ENCODE assay signal across 13 cellular contexts in genomic region chr3:105688821-105689220, GRCh38.
A peak's percentile ranks its signal among the peaks of the same experiment; 100 is the strongest.
DNase-seq lines count a peak whose midpoint lies in the region; ATAC-seq and TF ChIP-seq lines count a peak whose summit lies in the region.
"Had no signal": no experiment of that assay in that cellular context is flagged by ENCODE, and none has a peak within 500 bp of the region (broad histone marks: within the 10 kb centered on the region; RNA-seq: fewer than 3 reads in every experiment).

No MANE protein-coding gene starts in this region.

- in situ Hi-C loops in astrocyte of the spinal cord (cut with HindIII; ENCODE audit: low sequenced_read_pairs), result no loop called here

- DNase-seq in NCI-H510A treated with DMSO at 0.1 percent for 48 hours (lab: John Stamatoyannopoulos, UW), result peak; percentile 2
- no peak for DNase-seq in NCI-H510A (lab: John Stamatoyannopoulos, UW)
- peak; percentile 3 for DNase-seq in NAMALWA (ENCODE audit: low spot score)
- peak; percentile 10 for DNase-seq in astrocyte of the spinal cord (ENCODE audit: low read depth, low spot score)
- no peak for DNase-seq in NCI-H187 treated with DMSO at 0.1 percent for 48 hours (lab: John Stamatoyannopoulos, UW)
- DNase-seq in stimulated activated naive CD8-positive, alpha-beta T cell treated with anti-CD3 and anti-CD28 coated beads, Interleukin-15, Interleukin-2, amounts not matched to agents 100 U/mL and 50 U/mL, for 24 hours, result no peak
- DNase-seq: activated T-cell treated with anti-CD3 and anti-CD28 coated beads, Interleukin-2, amount 50 U/mL, for 48 hours; islet precursor cell; NCI-H2227 treated with DMSO at 0.1 percent for 48 hours had no signal

- H3K27me3 Mint-ChIP-seq in nephron (ENCODE audit: low read depth), result no peaks in the 10 kb centered on the region

- no peaks in the 10 kb centered on the region for H3K9me3 Mint-ChIP-seq in nephron

- peak overlapping the region; percentile 32 to 63 (median 54) for H3K27ac Mint-ChIP-seq in nephron

- peaks cover 36% of the 10 kb centered on the region for H3K36me3 Mint-ChIP-seq in nephron (ENCODE audit: low read depth)

- no peak for TF ChIP-seq CTCF in astrocyte of the spinal cord (IDR thresholded peaks at IDR 0.05; ENCODE audit: low read depth, low read length)
- TF ChIP-seq CTCF in nephron (IDR thresholded peaks at IDR 0.05; ENCODE audit: unreplicated experiment in 3 of 3), result no peak

- ATAC-seq in GM21526 (IDR thresholded peaks at IDR 0.05; ENCODE audit: low FRiP score, unreplicated experiment), result no peak
- no peak for ATAC-seq in stimulated activated naive CD8-positive, alpha-beta T cell treated with anti-CD3 and anti-CD28 coated beads, Interleukin-15, Interleukin-2, amounts not matched to agents 100 U/mL and 50 U/mL, for 24 hours

- peaks cover 19% of the 10 kb centered on the region for H3K4me1 Mint-ChIP-seq in nephron

- no peak overlapping the region for H3K4me3 Mint-ChIP-seq in nephron

- no peak overlapping the region for H3K4me3 ChIP-seq in astrocyte of the spinal cord (ENCODE audit: low read depth, low read length)
- H3K4me3 ChIP-seq: smooth muscle cell, tibial nerve had no signal

Comparison
In these comparisons a context has a peak if more than half of its experiments do, and no peak if none do; other contexts are left out.
1. DNase-seq: peak in NCI-H510A treated with DMSO at 0.1 percent for 48 hours (single experiment), NAMALWA (single experiment) and astrocyte of the spinal cord (single experiment); none in NCI-H510A (single experiment), NCI-H187 treated with DMSO at 0.1 percent for 48 hours (single experiment) and stimulated activated naive CD8-positive, alpha-beta T cell treated with anti-CD3 and anti-CD28 coated beads, Interleukin-15, Interleukin-2, amounts not matched to agents 100 U/mL and 50 U/mL, for 24 hours (single experiment).